In genomic region chr15:85380217-85380859, GRCh38 we compare ENCODE assay signal across 8 cellular contexts. TPM values are rescaled to one million over a fixed set of nuclear protein-coding genes. Genes with fewer than 3 reads are reported as not detected.
DNase-seq lines count a peak whose midpoint lies in the region; ATAC-seq and TF ChIP-seq lines count a peak whose summit lies in the region.

AKAP13 (plus strand) TSS chr15:85380603; CDS start chr15:85485721, 105,118 bp downstream.

- H3K4me1 Mint-ChIP-seq in natural killer cell, result peaks cover 37 to 38% of the 10 kb centered on the region in 2 donors

- peak within 1 kb of the TSS; percentile 61 for H3K4me3 ChIP-seq in LNCaP clone FGC (ENCODE audit: low read depth, low read length)

- H3K4me3 Mint-ChIP-seq in natural killer cell, result peak within 1 kb of the TSS; percentile 92

- no peaks in the 10 kb centered on the region for H3K36me3 Mint-ChIP-seq in natural killer cell

- peak; percentile 100 for DNase-seq in EL
- peak; percentile 99 for DNase-seq in H4 (ENCODE audit: low spot score)
- DNase-seq in LNCaP clone FGC (ENCODE audit: low read depth), result peak; percentile 98
- DNase-seq in RPMI8226, result peak; percentile 99
- peak; percentile 80 to 87 for DNase-seq in activated T-helper 1 cell treated with anti-CD3 and anti-CD28 coated beads, Interleukin-2, amount 50 U/mL, for 16 hours (ENCODE audit: low read depth in 1 of 2, low spot score in 1 of 2)
- DNase-seq in fibroblast of peridontal ligament (ENCODE audit: extremely low read depth), result peak; percentile 99
- DNase-seq in natural killer cell, result peak; percentile 90
- DNase-seq in stimulated activated naive CD4-positive, alpha-beta T cell (lab: John Stamatoyannopoulos, UW), result peak; percentile 92 to 96 (median 94)

- ATAC-seq in natural killer cell, result peak; percentile 79 to 88 (median 80)

- intact Hi-C loops in natural killer cell (cut with micrococcal nuclease), result loop anchor here (2.0 to 5.0 kb wide), 2 partner anchors 32 to 202 kb away; no protein-coding TSS in a partner anchor

- TF ChIP-seq CTCF in LNCaP clone FGC (IDR thresholded peaks at IDR 0.05; ENCODE audit: control insufficient read depth, extremely low read depth, insufficient read depth) (no peak), natural killer cell (IDR thresholded peaks at IDR 0.05) (no peak)

- no peaks in the 10 kb centered on the region for H3K9me3 Mint-ChIP-seq in natural killer cell

- peak within 1 kb of the TSS; percentile 90 to 95 for H3K27ac Mint-ChIP-seq in natural killer cell

- H3K27me3 Mint-ChIP-seq in natural killer cell (ENCODE audit: low read depth in 2 of 2), result peaks cover 16 to 17% of the 10 kb centered on the region in 2 donors

RNA-seq across cellular contexts. Expression of gene AKAP13, which starts in this region (rescaled TPM):
- 13.8 and 16.6 TPM in 2 replicates for total RNA-seq in H4 (2014; rRNA removed; shearing (Covaris generic))
- total RNA-seq in natural killer cell, result 100 to 1,000 TPM; 573 to 661 (median 647) TPM

Comparison
In these comparisons a context has a peak if more than half of its experiments do, and no peak if none do; other contexts are left out.
1. Peak in every context shown above with its lines: DNase-seq, ATAC-seq and H3K4me3 ChIP-seq.
2. RNA of gene AKAP13 (total RNA-seq): 573 to 661 TPM in natural killer cell; 13.8 to 16.6 TPM in H4; every median in the first group is over 10 times any median in the second.